Comparison of ENCODE assay signal across 10 cellular contexts in genomic region chr5:1196562-1196961, GRCh38. TPM values are rescaled to one million over a fixed set of nuclear protein-coding genes. Genes with fewer than 3 reads are reported as not detected.
"Had no signal": no experiment of that assay in that cellular context is flagged by ENCODE, and none has a peak within 500 bp of the region (broad histone marks: within the 10 kb centered on the region; RNA-seq: fewer than 3 reads in every experiment).

No MANE protein-coding gene starts in this region.

- H3K4me1 Mint-ChIP-seq: GM23338, H9, IgD-negative memory B cell had no signal

- H3K27ac ChIP-seq: HL-60 had no signal

- H3K4me3 ChIP-seq: GM23338 had no signal

- H3K4me3 Mint-ChIP-seq: GM23338, H9, HFFc6, IgD-negative memory B cell had no signal

- H3K27ac Mint-ChIP-seq: GM23338, H9, HFFc6 had no signal

- ATAC-seq: GM23338, HepG2 had no signal

- H3K4me2 ChIP-seq: GM23338 had no signal

- H3K36me3 Mint-ChIP-seq: IgD-negative memory B cell had no signal

- DNase-seq: H9, HCEC 1CT, HFFc6, KBM-7 had no signal

- H2AFZ ChIP-seq: GM23338 had no signal

- H3K9me3 Mint-ChIP-seq: GM23338, H9, HFFc6, IgD-negative memory B cell had no signal

RNA-seq across cellular contexts. Expression of gene SLC6A19, which starts 4.8 kb away (rescaled TPM):
- total RNA-seq: GM23338, H1, H9, HFFc6, HT1080 had no signal

RNA-seq across cellular contexts. Expression of gene SLC6A18, which starts 28.6 kb away (rescaled TPM):
- total RNA-seq: GM23338, H1, H9, HepG2, HFFc6, HT1080 had no signal
